ENCODE assay signal across 3 cellular contexts in genomic region chr2:169877406-169877805, GRCh38.
A peak's percentile ranks its signal among the peaks of the same experiment; 100 is the strongest.
TF ChIP-seq lines count a peak whose summit lies in the region.

No MANE protein-coding gene starts in this region.

TF ChIP-seq in Ishikawa, 13 proteins besides CTCF, POLR2A, EP300 and RAD21:
- TF ChIP-seq, protein P1, sequence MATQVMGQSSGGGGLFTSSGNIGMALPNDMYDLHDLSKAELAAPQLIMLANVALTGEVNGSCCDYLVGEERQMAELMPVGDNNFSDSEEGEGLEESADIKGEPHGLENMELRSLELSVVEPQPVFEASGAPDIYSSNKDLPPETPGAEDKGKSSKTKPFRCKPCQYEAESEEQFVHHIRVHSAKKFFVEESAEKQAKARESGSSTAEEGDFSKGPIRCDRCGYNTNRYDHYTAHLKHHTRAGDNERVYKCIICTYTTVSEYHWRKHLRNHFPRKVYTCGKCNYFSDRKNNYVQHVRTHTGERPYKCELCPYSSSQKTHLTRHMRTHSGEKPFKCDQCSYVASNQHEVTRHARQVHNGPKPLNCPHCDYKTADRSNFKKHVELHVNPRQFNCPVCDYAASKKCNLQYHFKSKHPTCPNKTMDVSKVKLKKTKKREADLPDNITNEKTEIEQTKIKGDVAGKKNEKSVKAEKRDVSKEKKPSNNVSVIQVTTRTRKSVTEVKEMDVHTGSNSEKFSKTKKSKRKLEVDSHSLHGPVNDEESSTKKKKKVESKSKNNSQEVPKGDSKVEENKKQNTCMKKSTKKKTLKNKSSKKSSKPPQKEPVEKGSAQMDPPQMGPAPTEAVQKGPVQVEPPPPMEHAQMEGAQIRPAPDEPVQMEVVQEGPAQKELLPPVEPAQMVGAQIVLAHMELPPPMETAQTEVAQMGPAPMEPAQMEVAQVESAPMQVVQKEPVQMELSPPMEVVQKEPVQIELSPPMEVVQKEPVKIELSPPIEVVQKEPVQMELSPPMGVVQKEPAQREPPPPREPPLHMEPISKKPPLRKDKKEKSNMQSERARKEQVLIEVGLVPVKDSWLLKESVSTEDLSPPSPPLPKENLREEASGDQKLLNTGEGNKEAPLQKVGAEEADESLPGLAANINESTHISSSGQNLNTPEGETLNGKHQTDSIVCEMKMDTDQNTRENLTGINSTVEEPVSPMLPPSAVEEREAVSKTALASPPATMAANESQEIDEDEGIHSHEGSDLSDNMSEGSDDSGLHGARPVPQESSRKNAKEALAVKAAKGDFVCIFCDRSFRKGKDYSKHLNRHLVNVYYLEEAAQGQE (IDR thresholded peaks at IDR 0.05; ENCODE audit: low read depth), result no peak
- no peak for TF ChIP-seq NFIC (IDR thresholded peaks at IDR 0.05)
- no peak for TF ChIP-seq TEAD4 (IDR thresholded peaks at IDR 0.05)
- TF ChIP-seq YY1 (IDR thresholded peaks at IDR 0.05; ENCODE audit: low read depth), result no peak
- TF ChIP-seq EGR1 (IDR thresholded peaks at IDR 0.05), result no peak
- TF ChIP-seq, protein P2, sequence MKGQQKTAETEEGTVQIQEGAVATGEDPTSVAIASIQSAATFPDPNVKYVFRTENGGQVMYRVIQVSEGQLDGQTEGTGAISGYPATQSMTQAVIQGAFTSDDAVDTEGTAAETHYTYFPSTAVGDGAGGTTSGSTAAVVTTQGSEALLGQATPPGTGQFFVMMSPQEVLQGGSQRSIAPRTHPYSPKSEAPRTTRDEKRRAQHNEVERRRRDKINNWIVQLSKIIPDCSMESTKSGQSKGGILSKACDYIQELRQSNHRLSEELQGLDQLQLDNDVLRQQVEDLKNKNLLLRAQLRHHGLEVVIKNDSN (IDR thresholded peaks at IDR 0.05), result no peak
- no peak for TF ChIP-seq TAF1 (IDR thresholded peaks at IDR 0.05; ENCODE audit: low read depth)
- no peak for TF ChIP-seq CREB1 (IDR thresholded peaks at IDR 0.05; ENCODE audit: low read depth)
- TF ChIP-seq, protein P3, sequence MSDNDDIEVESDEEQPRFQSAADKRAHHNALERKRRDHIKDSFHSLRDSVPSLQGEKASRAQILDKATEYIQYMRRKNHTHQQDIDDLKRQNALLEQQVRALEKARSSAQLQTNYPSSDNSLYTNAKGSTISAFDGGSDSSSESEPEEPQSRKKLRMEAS (IDR thresholded peaks at IDR 0.05), result no peak
- TF ChIP-seq TCF12 (IDR thresholded peaks at IDR 0.05; ENCODE audit: low read depth), result no peak
- TF ChIP-seq ZBTB7A (IDR thresholded peaks at IDR 0.05; ENCODE audit: low read depth), result no peak
- TF ChIP-seq CEBPB (IDR thresholded peaks at IDR 0.05), result no peak
- no peak for TF ChIP-seq FOXM1 (IDR thresholded peaks at IDR 0.05; ENCODE audit: borderline replicate concordance, low read depth)
TF ChIP-seq in Ishikawa: peak in this region for 0.

TF ChIP-seq in K562, 482 proteins besides CTCF, POLR2A, EP300 and RAD21 (continued from another document):
- TF ChIP-seq EGR1 (conservative IDR thresholded peaks at IDR 0.05) (no peak), GTF2F1 (IDR thresholded peaks at IDR 0.05; ENCODE audit: low read depth, low read length) (no peak), ZBTB7A (IDR thresholded peaks at IDR 0.05; ENCODE audit: borderline replicate concordance, control insufficient read depth, low read depth, low read length) (no peak), ZNF561 (CRISPR knock-in tag; conservative IDR thresholded peaks at IDR 0.05) (no peak), MTA1 (IDR thresholded peaks at IDR 0.05; ENCODE audit: borderline replicate concordance) (no peak), FOXJ3 (CRISPR knock-in tag; IDR thresholded peaks at IDR 0.05) (no peak), ZNF592 (IDR thresholded peaks at IDR 0.05) (peak; percentile 39; the same call in 1 of the 2 replicates), SMC3 (conservative IDR thresholded peaks at IDR 0.05; ENCODE audit: insufficient read depth, low read depth, low read length) (peak; percentile 58; the same call in 1 of the 2 replicates), MEF2A (IDR thresholded peaks at IDR 0.05; ENCODE audit: control insufficient read depth, low read depth, low read length) (no peak), DEAF1 (CRISPR knock-in tag; IDR thresholded peaks at IDR 0.05) (peak; percentile 47; the same call in 1 of the 2 replicates), POLR2H (tag; IDR thresholded peaks at IDR 0.05; ENCODE audit: low read depth) (peak; percentile 49; the same call in 1 of the 2 replicates)

TF ChIP-seq in liver, 16 proteins besides CTCF, POLR2A, EP300 and RAD21 (continued from another document):
- TF ChIP-seq, protein P1 (IDR thresholded peaks at IDR 0.05), result no peak
- TF ChIP-seq FOXA2 (IDR thresholded peaks at IDR 0.05), result no peak
- no peak for TF ChIP-seq RXRA (IDR thresholded peaks at IDR 0.05)
- no peak for TF ChIP-seq HNF4G (IDR thresholded peaks at IDR 0.05)
- TF ChIP-seq, protein P3 (IDR thresholded peaks at IDR 0.05), result no peak
